In the genomic region with DNA sequence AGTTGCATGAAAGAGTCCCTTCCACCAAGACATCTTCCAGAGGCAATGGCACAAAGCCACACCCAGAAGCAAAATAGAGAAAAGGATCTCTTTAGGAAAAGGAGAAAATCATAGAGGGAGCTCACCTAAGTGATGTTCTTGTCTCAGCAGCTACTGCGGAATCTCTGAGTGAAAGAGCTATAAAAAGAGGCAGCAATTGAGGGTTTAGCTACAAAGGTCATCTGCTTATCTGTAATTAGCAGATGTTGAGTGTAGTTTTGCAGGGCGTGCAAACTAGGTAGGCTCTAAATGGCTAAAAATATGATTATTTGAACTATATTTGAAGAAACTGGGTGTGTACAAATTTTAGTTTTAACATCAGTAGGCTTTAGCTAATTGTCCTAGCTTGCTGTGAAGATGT, we compare ENCODE assay signal across 1 cellular context.
TF ChIP-seq lines count a peak whose summit lies in the region.

No MANE protein-coding gene starts in this region.

TF ChIP-seq in GM23338, 12 proteins besides CTCF, POLR2A, EP300 and RAD21 (continued from another document):
- TF ChIP-seq, protein P1, sequence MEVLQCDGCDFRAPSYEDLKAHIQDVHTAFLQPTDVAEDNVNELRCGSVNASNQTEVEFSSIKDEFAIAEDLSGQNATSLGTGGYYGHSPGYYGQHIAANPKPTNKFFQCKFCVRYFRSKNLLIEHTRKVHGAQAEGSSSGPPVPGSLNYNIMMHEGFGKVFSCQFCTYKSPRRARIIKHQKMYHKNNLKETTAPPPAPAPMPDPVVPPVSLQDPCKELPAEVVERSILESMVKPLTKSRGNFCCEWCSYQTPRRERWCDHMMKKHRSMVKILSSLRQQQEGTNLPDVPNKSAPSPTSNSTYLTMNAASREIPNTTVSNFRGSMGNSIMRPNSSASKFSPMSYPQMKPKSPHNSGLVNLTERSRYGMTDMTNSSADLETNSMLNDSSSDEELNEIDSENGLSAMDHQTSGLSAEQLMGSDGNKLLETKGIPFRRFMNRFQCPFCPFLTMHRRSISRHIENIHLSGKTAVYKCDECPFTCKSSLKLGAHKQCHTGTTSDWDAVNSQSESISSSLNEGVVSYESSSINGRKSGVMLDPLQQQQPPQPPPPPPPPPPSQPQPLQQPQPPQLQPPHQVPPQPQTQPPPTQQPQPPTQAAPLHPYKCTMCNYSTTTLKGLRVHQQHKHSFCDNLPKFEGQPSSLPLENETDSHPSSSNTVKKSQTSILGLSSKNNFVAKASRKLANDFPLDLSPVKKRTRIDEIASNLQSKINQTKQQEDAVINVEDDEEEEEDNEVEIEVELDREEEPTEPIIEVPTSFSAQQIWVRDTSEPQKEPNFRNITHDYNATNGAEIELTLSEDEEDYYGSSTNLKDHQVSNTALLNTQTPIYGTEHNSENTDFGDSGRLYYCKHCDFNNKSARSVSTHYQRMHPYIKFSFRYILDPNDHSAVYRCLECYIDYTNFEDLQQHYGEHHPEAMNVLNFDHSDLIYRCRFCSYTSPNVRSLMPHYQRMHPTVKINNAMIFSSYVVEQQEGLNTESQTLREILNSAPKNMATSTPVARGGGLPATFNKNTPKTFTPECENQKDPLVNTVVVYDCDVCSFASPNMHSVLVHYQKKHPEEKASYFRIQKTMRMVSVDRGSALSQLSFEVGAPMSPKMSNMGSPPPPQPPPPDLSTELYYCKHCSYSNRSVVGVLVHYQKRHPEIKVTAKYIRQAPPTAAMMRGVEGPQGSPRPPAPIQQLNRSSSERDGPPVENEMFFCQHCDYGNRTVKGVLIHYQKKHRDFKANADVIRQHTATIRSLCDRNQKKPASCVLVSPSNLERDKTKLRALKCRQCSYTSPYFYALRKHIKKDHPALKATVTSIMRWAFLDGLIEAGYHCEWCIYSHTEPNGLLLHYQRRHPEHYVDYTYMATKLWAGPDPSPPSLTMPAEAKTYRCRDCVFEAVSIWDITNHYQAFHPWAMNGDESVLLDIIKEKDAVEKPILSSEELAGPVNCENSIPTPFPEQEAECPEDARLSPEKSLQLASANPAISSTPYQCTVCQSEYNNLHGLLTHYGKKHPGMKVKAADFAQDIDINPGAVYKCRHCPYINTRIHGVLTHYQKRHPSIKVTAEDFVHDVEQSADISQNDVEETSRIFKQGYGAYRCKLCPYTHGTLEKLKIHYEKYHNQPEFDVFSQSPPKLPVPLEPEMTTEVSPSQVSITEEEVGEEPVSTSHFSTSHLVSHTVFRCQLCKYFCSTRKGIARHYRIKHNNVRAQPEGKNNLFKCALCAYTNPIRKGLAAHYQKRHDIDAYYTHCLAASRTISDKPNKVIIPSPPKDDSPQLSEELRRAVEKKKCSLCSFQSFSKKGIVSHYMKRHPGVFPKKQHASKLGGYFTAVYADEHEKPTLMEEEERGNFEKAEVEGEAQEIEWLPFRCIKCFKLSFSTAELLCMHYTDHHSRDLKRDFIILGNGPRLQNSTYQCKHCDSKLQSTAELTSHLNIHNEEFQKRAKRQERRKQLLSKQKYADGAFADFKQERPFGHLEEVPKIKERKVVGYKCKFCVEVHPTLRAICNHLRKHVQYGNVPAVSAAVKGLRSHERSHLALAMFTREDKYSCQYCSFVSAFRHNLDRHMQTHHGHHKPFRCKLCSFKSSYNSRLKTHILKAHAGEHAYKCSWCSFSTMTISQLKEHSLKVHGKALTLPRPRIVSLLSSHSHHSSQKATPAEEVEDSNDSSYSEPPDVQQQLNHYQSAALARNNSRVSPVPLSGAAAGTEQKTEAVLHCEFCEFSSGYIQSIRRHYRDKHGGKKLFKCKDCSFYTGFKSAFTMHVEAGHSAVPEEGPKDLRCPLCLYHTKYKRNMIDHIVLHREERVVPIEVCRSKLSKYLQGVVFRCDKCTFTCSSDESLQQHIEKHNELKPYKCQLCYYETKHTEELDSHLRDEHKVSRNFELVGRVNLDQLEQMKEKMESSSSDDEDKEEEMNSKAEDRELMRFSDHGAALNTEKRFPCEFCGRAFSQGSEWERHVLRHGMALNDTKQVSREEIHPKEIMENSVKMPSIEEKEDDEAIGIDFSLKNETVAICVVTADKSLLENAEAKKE (CRISPR knock-in tag; IDR thresholded peaks at IDR 0.05): no peak
TF ChIP-seq in GM23338: peak in this region for 0.
